In the genomic region with DNA sequence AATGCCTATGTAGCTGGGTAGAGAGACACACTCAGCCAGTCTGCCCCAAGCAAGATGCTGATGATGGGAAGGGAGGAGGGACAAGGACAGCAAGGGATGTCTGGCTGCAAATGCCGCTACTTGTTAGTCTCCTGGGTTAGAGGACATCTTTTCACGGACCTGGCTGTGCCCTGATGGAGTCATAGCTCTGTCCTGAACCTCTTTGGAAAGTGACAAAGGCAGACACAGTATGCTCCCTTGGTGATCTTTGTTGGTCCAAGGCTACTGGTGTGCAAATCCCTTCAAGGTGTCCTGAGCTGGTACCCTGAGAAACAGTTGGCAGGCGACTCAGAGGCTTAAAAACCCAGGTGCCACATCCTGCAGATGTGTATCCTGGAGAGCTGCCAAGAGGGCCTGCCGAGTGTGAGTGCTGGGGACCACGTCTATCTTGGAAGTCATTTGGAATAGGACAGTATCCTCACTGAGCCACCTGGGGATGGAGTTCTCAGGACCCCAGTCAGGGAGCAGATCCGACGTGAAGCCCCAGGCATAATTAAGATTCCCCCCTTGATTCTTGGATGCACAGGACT, we compare ENCODE assay signal across 12 cellular contexts. TPM values are rescaled to one million over a fixed set of nuclear protein-coding genes. Genes with fewer than 3 reads are reported as not detected.
A peak's percentile ranks its signal among the peaks of the same experiment; 100 is the strongest.
DNase-seq lines count a peak whose midpoint lies in the region; ATAC-seq and TF ChIP-seq lines count a peak whose summit lies in the region.
"Had no signal": no experiment of that assay in that cellular context is flagged by ENCODE, and none has a peak within 500 bp of the region (broad histone marks: within the 10 kb centered on the region; RNA-seq: fewer than 3 reads in every experiment).

No MANE protein-coding gene starts in this region.

- TF ChIP-seq EP300 in SK-N-SH (IDR thresholded peaks at IDR 0.05; ENCODE audit: borderline replicate concordance in 1 of 2, low read depth in 1 of 2, low read length in 1 of 2) = no peak

- H3K4me3 Mint-ChIP-seq in natural killer cell treated with Interleukin-12 subunit alpha and Interleukin-12 subunit beta and Interleukin-15 and Interleukin-18, amount 100 ng/mL, for 72 hours = no peak overlapping the region
- H3K4me3 Mint-ChIP-seq in glutamatergic neuron (ENCODE audit: unreplicated experiment) = no peak overlapping the region

- H3K36me3 Mint-ChIP-seq in natural killer cell treated with Interleukin-12 subunit alpha and Interleukin-12 subunit beta and Interleukin-15 and Interleukin-18, amount 100 ng/mL, for 72 hours = peaks cover 10% of the 10 kb centered on the region
- H3K36me3 Mint-ChIP-seq in glutamatergic neuron (ENCODE audit: unreplicated experiment) = no peaks in the 10 kb centered on the region

- H3K36me3 ChIP-seq in SK-N-SH (replicated peaks in 1 of 2; ENCODE audit: control insufficient read depth in 1 of 2, insufficient read depth in 2 of 2, low read length in 1 of 2) (peaks cover 43 to 51% of the 10 kb centered on the region in 2 experiments), HAP-1 (replicated peaks) (no peaks in the 10 kb centered on the region)

- H3K4me2 ChIP-seq in SK-N-SH = peak overlapping the region; percentile 0; the same call in 1 of the 2 replicates

- POLR2A ChIA-PET in SK-N-SH (lab: Yijun Ruan, JAX) = interaction anchor here (1.4 kb wide), 1 partner anchor 8 kb away, joined by 3 read pairs; no protein-coding TSS in a partner anchor

- H3K27ac Mint-ChIP-seq in natural killer cell treated with Interleukin-12 subunit alpha and Interleukin-12 subunit beta and Interleukin-15 and Interleukin-18, amount 100 ng/mL, for 72 hours = peak overlapping the region; percentile 58 to 66
- H3K27ac Mint-ChIP-seq in glutamatergic neuron (ENCODE audit: unreplicated experiment) = no peak overlapping the region

- TF ChIP-seq RAD21 in SK-N-SH (IDR thresholded peaks at IDR 0.05; ENCODE audit: low read length) = no peak

- WGBS in SK-N-SH (ENCODE audit: low lambda C conversion rate) = 70% methylated on average over 6 of the region's 7 CpGs

- peaks cover 6% of the 10 kb centered on the region for H3F3A ChIP-seq in SK-N-SH (replicated peaks; ENCODE audit: insufficient read depth)

- no peaks in the 10 kb centered on the region for H3K9me3 Mint-ChIP-seq in natural killer cell treated with Interleukin-12 subunit alpha and Interleukin-12 subunit beta and Interleukin-15 and Interleukin-18, amount 100 ng/mL, for 72 hours
- H3K9me3 Mint-ChIP-seq in glutamatergic neuron (ENCODE audit: unreplicated experiment) = no peaks in the 10 kb centered on the region

- no peak for TF ChIP-seq CTCF in SK-N-SH (IDR thresholded peaks at IDR 0.05)
- no peak for TF ChIP-seq CTCF in glutamatergic neuron (IDR thresholded peaks at IDR 0.05; ENCODE audit: partially characterized antibody, unreplicated experiment)

- H2AFZ ChIP-seq in SK-N-SH (ENCODE audit: low read depth) = no peak overlapping the region

- no peak overlapping the region for H3K27ac ChIP-seq in SK-N-SH (ENCODE audit: low read depth in 2 of 2, low read length in 1 of 2)

- peaks cover 9 to 20% of the 10 kb centered on the region in 2 experiments; a peak in 2 of 4 replicates for H3K4me1 ChIP-seq in SK-N-SH (ENCODE audit: control insufficient read depth in 1 of 2, insufficient read depth in 2 of 2, low read depth in 1 of 2, low read length in 1 of 2)
- peaks cover 3% of the 10 kb centered on the region; the same call in 1 of the 2 replicates for H3K4me1 ChIP-seq in HAP-1

- H3K27me3 ChIP-seq in SK-N-SH (ENCODE audit: insufficient read depth) = no peaks in the 10 kb centered on the region
- H3K27me3 ChIP-seq in HAP-1 (ENCODE audit: low read depth) = no peaks in the 10 kb centered on the region

- H3K9ac ChIP-seq in SK-N-SH = no peak overlapping the region

- H3K4me1 Mint-ChIP-seq in natural killer cell treated with Interleukin-12 subunit alpha and Interleukin-12 subunit beta and Interleukin-15 and Interleukin-18, amount 100 ng/mL, for 72 hours (ENCODE audit: low read depth in 2 of 2) = peaks cover 73 to 80% of the 10 kb centered on the region in 2 donors
- peaks cover 3% of the 10 kb centered on the region for H3K4me1 Mint-ChIP-seq in glutamatergic neuron (ENCODE audit: low read depth, unreplicated experiment)

- no peaks in the 10 kb centered on the region for H3K9me2 ChIP-seq in SK-N-SH

- H4K20me1 ChIP-seq in SK-N-SH (ENCODE audit: insufficient read depth) = peaks cover 80% of the 10 kb centered on the region

- H3K79me2 ChIP-seq in SK-N-SH (ENCODE audit: insufficient read depth) = peaks cover 98% of the 10 kb centered on the region

- H3K9me3 ChIP-seq in SK-N-SH = no peaks in the 10 kb centered on the region
- no peaks in the 10 kb centered on the region for H3K9me3 ChIP-seq in HAP-1

- DNase-seq in SK-N-SH (peak; percentile 60), DMS79 treated with DMSO at 0.1 percent for 48 hours (lab: John Stamatoyannopoulos, UW) (peak; percentile 91), RPMI7951 (ENCODE audit: low read depth) (peak; percentile 51), cerebellar nuclear complex (lab: John Stamatoyannopoulos, UW) (no peak), HAP-1 (ENCODE audit: low spot score in 2 of 2) (no peak), glutamatergic neuron (no peak)
- DNase-seq in natural killer cell treated with Interleukin-12 subunit alpha and Interleukin-12 subunit beta and Interleukin-15 and Interleukin-18, amount 100 ng/mL, for 72 hours (ENCODE audit: low spot score) = no peak
- DNase-seq: activated CD4-positive, alpha-beta T cell treated with anti-CD3 and anti-CD28 coated beads, Interleukin-2, amount 50 U/mL, for 4 hours; dermis blood vessel endothelial cell; stimulated activated CD4-positive, alpha-beta T cell treated with anti-CD3 and anti-CD28 coated beads, Interleukin-1b, Interleukin-23, amount 100 ng/mL, for 48 hours had no signal

- no peaks in the 10 kb centered on the region for H3K27me3 Mint-ChIP-seq in natural killer cell treated with Interleukin-12 subunit alpha and Interleukin-12 subunit beta and Interleukin-15 and Interleukin-18, amount 100 ng/mL, for 72 hours
- no peaks in the 10 kb centered on the region for H3K27me3 Mint-ChIP-seq in glutamatergic neuron (ENCODE audit: unreplicated experiment)

- in situ Hi-C loops in HAP-1 (cut with MboI; ENCODE audit: low sequenced_read_pairs) = loop anchor here (10.0 kb wide), 1 partner anchor 699 kb away; no protein-coding TSS in a partner anchor

- CTCF ChIA-PET in SK-N-SH (lab: Yijun Ruan, JAX) = interaction anchor here (0.6 to 10.1 kb wide), 13 partner anchors 10 to 702 kb away, joined by 3 to 67 read pairs (median 4); a partner anchor contains a TSS

- ATAC-seq in SK-N-SH treated with all-trans-retinoic acid at 6 μM for 48 hours = no peak
- ATAC-seq in natural killer cell treated with Interleukin-12 subunit alpha and Interleukin-12 subunit beta and Interleukin-15 and Interleukin-18, amount 100 ng/mL, for 72 hours = no peak
- ATAC-seq: HCT116 had no signal

- H3K4me3 ChIP-seq in SK-N-SH (ENCODE audit: low read depth in 2 of 2, low read length in 1 of 2) (no peak overlapping the region), HAP-1 (no peak overlapping the region)

TF ChIP-seq in SK-N-SH, 30 proteins besides CTCF, POLR2A, EP300 and RAD21 (continues in another document):
- TF ChIP-seq GABPA (IDR thresholded peaks at IDR 0.05; ENCODE audit: low read depth) = no peak

TF ChIP-seq in SK-N-SH treated with all-trans-retinoic acid at 6 μM for 48 hours, 23 proteins besides CTCF, POLR2A, EP300 and RAD21:
- TF ChIP-seq OSR1 (CRISPR knock-in tag; IDR thresholded peaks at IDR 0.05) (no peak), ZFP30 (CRISPR knock-in tag; IDR thresholded peaks at IDR 0.05) (no peak), RARB (CRISPR knock-in tag; IDR thresholded peaks at IDR 0.05) (no peak)
- TF ChIP-seq, protein P1, sequence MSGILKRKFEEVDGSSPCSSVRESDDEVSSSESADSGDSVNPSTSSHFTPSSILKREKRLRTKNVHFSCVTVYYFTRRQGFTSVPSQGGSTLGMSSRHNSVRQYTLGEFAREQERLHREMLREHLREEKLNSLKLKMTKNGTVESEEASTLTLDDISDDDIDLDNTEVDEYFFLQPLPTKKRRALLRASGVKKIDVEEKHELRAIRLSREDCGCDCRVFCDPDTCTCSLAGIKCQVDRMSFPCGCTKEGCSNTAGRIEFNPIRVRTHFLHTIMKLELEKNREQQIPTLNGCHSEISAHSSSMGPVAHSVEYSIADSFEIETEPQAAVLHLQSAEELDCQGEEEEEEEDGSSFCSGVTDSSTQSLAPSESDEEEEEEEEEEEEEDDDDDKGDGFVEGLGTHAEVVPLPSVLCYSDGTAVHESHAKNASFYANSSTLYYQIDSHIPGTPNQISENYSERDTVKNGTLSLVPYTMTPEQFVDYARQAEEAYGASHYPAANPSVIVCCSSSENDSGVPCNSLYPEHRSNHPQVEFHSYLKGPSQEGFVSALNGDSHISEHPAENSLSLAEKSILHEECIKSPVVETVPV (CRISPR knock-in tag; IDR thresholded peaks at IDR 0.05) = no peak

RNA-seq across cellular contexts. Expression of a gene that starts 10.8 kb away (rescaled TPM):
- polyA plus RNA-seq in SK-N-SH (2012; rRNA removed) = 30.1 and 41.7 TPM in 2 replicates
- 20.1 and 23.0 TPM in 2 replicates for polyA plus RNA-seq in SK-N-SH (2012; cell fraction: cytosol; rRNA removed)
- polyA plus RNA-seq in SK-N-SH (2012; cell fraction: nucleus; rRNA removed) = 50.5 and 72.9 TPM in 2 replicates
- total RNA-seq in RPMI7951 (2014; rRNA removed; shearing (Covaris generic)) = 44.5 and 44.8 TPM in 2 replicates
- 10 to 100 TPM; 44.5 to 52.5 TPM for total RNA-seq in natural killer cell treated with Interleukin-12 subunit alpha and Interleukin-12 subunit beta and Interleukin-15 and Interleukin-18, amount 100 ng/mL, for 72 hours
- 2.6 TPM for total RNA-seq in glutamatergic neuron (ENCODE audit: unreplicated experiment)

Comparison
In these comparisons a context has a peak if more than half of its experiments do, and no peak if none do; other contexts are left out.
1. DNase-seq: peak in SK-N-SH (single experiment), DMS79 treated with DMSO at 0.1 percent for 48 hours (single experiment) and RPMI7951 (single experiment); none in natural killer cell treated with Interleukin-12 subunit alpha and Interleukin-12 subunit beta and Interleukin-15 and Interleukin-18, amount 100 ng/mL, for 72 hours (single experiment), cerebellar nuclear complex (0 of 2), HAP-1 (0 of 2) and glutamatergic neuron (single experiment).
2. RNA of a gene that starts 10.8 kb away (total RNA-seq): 44.5 to 52.5 TPM in natural killer cell treated with Interleukin-12 subunit alpha and Interleukin-12 subunit beta and Interleukin-15 and Interleukin-18, amount 100 ng/mL, for 72 hours and 44.5 to 44.8 TPM in RPMI7951; 2.6 TPM in glutamatergic neuron (single experiment); every median in the first group is over 10 times any median in the second.